In the genomic region with DNA sequence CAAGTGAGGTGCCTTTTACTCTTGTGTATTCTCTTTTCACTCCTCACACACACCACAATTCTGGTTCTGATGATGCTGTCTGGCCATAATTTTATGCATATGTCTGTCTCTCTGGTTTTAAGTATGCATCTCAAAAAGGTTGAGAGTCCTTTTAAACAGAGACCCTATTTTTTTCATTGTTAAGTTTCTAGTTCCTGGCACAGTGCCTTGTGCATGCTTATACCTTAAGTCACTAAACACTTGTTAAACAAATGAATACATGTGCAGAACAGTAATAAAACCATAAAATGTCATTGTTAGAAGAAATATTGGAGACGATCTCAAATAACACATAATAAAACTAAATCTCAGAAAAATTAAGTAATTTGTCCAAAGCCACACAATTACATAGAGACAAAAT, we compare ENCODE assay signal across 29 cellular contexts. TPM values are rescaled to one million over a fixed set of nuclear protein-coding genes. Genes with fewer than 3 reads are reported as not detected.
"Had no signal": no experiment of that assay in that cellular context is flagged by ENCODE, and none has a peak within 500 bp of the region (broad histone marks: within the 10 kb centered on the region; RNA-seq: fewer than 3 reads in every experiment).

No MANE protein-coding gene starts in this region.

- ATAC-seq: left lobe of liver; lower lobe of right lung; naive thymus-derived CD8-positive, alpha-beta T cell; right lobe of liver; stimulated activated effector memory CD8-positive, alpha-beta T cell treated with anti-CD3 and anti-CD28 coated beads, Interleukin-12 subunit alpha, Interleukin-12 subunit beta, amount 100 ng/mL, for 72 hours; upper lobe of right lung had no signal

- H2AFZ ChIP-seq: neural progenitor cell, parathyroid adenoma had no signal

- H3K27me3 Mint-ChIP-seq: progenitor cell of endocrine pancreas had no signal

- H3K36me3 ChIP-seq: lower lobe of right lung, neural progenitor cell, neutrophil, right atrium auricular region, right lobe of liver, suprapubic skin, thoracic aorta, tibial artery, upper lobe of right lung, uterus had no signal

- H3K27ac Mint-ChIP-seq: naive thymus-derived CD8-positive, alpha-beta T cell; nephron; neural progenitor cell; progenitor cell of endocrine pancreas; stimulated activated effector memory CD8-positive, alpha-beta T cell treated with anti-CD3 and anti-CD28 coated beads, Interleukin-12 subunit alpha, Interleukin-12 subunit beta, amount 100 ng/mL, for 72 hours; stimulated activated naive CD8-positive, alpha-beta T cell treated with anti-CD3 and anti-CD28 coated beads, Interleukin-15, Interleukin-2, amounts not matched to agents 100 ng/mL and 50 ng/mL, for 24 hours had no signal

- H3K4me1 ChIP-seq: neural progenitor cell, parathyroid adenoma, right atrium auricular region, right lobe of liver, suprapubic skin, tibial artery, upper lobe of right lung, uterus had no signal

- DNase-seq: islet precursor cell; lower lobe of right lung; mammary epithelial cell; mesenchymal stem cell; naive thymus-derived CD8-positive, alpha-beta T cell; occipital lobe; right lobe of liver; stimulated activated CD4-positive, alpha-beta T cell treated with anti-CD3 and anti-CD28 coated beads, Interleukin-12 subunit alpha, Interleukin-12 subunit beta, amount 100 ng/mL, for 4 hours; stimulated activated CD4-positive, alpha-beta T cell treated with anti-CD3 and anti-CD28 coated beads, Interleukin-4, amount 100 ng/mL, for 24 hours; stimulated activated naive CD4-positive, alpha-beta T cell; tibial artery; trophoblast cell; upper lobe of right lung; uterus had no signal

- H3K27me3 ChIP-seq: neural progenitor cell, right atrium auricular region, right lobe of liver, tibial artery, uterus had no signal

- H3K4me3 ChIP-seq: neural progenitor cell, right atrium auricular region, right lobe of liver, skin epidermis, suprapubic skin, thoracic aorta, tibial artery, uterus had no signal

- H3K9me3 ChIP-seq: lower lobe of right lung, neutrophil, right atrium auricular region, right lobe of liver, suprapubic skin, thoracic aorta, tibial artery, upper lobe of right lung, uterus had no signal

- H3K36me3 Mint-ChIP-seq: naive thymus-derived CD8-positive, alpha-beta T cell; neural progenitor cell; stimulated activated effector memory CD8-positive, alpha-beta T cell treated with anti-CD3 and anti-CD28 coated beads, Interleukin-12 subunit alpha, Interleukin-12 subunit beta, amount 100 ng/mL, for 72 hours had no signal

- H3K4me3 Mint-ChIP-seq: naive thymus-derived CD8-positive, alpha-beta T cell; nephron; neural progenitor cell; stimulated activated effector memory CD8-positive, alpha-beta T cell treated with anti-CD3 and anti-CD28 coated beads, Interleukin-12 subunit alpha, Interleukin-12 subunit beta, amount 100 ng/mL, for 72 hours; stimulated activated naive CD8-positive, alpha-beta T cell treated with anti-CD3 and anti-CD28 coated beads, Interleukin-15, Interleukin-2, amounts not matched to agents 100 ng/mL and 50 ng/mL, for 24 hours had no signal

- H3K79me2 ChIP-seq: parathyroid adenoma had no signal

- H3K4me2 ChIP-seq: neural progenitor cell had no signal

- H3K9me3 Mint-ChIP-seq: naive thymus-derived CD8-positive, alpha-beta T cell; nephron; neural progenitor cell; stimulated activated effector memory CD8-positive, alpha-beta T cell treated with anti-CD3 and anti-CD28 coated beads, Interleukin-12 subunit alpha, Interleukin-12 subunit beta, amount 100 ng/mL, for 72 hours; stimulated activated naive CD8-positive, alpha-beta T cell treated with anti-CD3 and anti-CD28 coated beads, Interleukin-15, Interleukin-2, amounts not matched to agents 100 ng/mL and 50 ng/mL, for 24 hours had no signal

- H3K4me1 Mint-ChIP-seq: naive thymus-derived CD8-positive, alpha-beta T cell; nephron; neural progenitor cell; stimulated activated effector memory CD8-positive, alpha-beta T cell treated with anti-CD3 and anti-CD28 coated beads, Interleukin-12 subunit alpha, Interleukin-12 subunit beta, amount 100 ng/mL, for 72 hours had no signal

- H3K9ac ChIP-seq: neural progenitor cell, parathyroid adenoma had no signal

- H3K27ac ChIP-seq: lower lobe of right lung, neural progenitor cell, neutrophil, parathyroid adenoma, right atrium auricular region, right lobe of liver, skin epidermis, suprapubic skin, thoracic aorta, tibial artery, upper lobe of right lung, uterus had no signal

RNA-seq across cellular contexts. Expression of gene ROS1, which starts 7.9 kb away (rescaled TPM):
- total RNA-seq: liver; naive thymus-derived CD8-positive, alpha-beta T cell; osteocyte; pulmonary artery endothelial cell; right atrium auricular region; thoracic aorta had no signal
- polyA plus RNA-seq: naive thymus-derived CD8-positive, alpha-beta T cell had no signal
